1 cellular context compared by ENCODE assay signal in genomic region chr2:210476194-210477128, GRCh38.
TF ChIP-seq lines count a peak whose summit lies in the region.

Gene LANCL1, minus strand, starts transcription at chr2:210476759. Its CDS starts 363 bp downstream, at chr2:210476396.

TF ChIP-seq in HepG2, 621 proteins besides CTCF, POLR2A, EP300 and RAD21 (continued from another document):
- TF ChIP-seq ZBTB1 (CRISPR knock-in tag; IDR thresholded peaks at IDR 0.05; ENCODE audit: borderline replicate concordance) = no peak
- peak; percentile 86 for TF ChIP-seq HBP1 (CRISPR knock-in tag; IDR thresholded peaks at IDR 0.05; ENCODE audit: low read depth)
- peak; percentile 88 for TF ChIP-seq AGO2 (optimal IDR thresholded peaks at IDR 0.05; ENCODE audit: low read depth, low read length)
- 0 out of 2 replicates have a peak, but pooled peaks have one; percentile 51 for TF ChIP-seq NFATC3 (CRISPR knock-in tag; IDR thresholded peaks at IDR 0.05)
- TF ChIP-seq ATM (IDR thresholded peaks at IDR 0.05; ENCODE audit: borderline replicate concordance) = no peak
TF ChIP-seq in HepG2: peak in this region for 305.
